Comparison of ENCODE assay signal across 1 cellular context in the genomic region with DNA sequence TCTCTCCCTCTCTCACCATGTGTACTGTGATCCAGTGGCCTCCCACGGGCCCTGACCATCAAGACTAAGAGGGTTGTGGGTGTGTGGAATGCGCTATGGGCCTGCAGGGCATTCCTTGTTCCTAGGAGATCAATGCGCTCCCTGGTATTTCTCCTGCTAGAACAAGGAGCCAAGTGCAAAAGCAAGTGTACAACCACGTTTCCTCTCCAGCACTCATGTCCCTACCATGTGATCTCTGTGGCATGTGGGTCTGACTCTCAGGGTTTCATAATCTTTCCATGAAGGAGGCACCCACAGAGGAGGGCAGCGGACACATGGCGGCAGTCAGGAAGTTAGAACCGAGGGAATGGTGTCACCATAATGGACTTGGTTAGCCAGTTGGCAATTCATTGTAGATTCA.
TF ChIP-seq lines count a peak whose summit lies in the region.

No MANE protein-coding gene starts in this region.

TF ChIP-seq in HepG2, 621 proteins besides CTCF, POLR2A, EP300 and RAD21 (continued from another document):
- TF ChIP-seq, protein P1, sequence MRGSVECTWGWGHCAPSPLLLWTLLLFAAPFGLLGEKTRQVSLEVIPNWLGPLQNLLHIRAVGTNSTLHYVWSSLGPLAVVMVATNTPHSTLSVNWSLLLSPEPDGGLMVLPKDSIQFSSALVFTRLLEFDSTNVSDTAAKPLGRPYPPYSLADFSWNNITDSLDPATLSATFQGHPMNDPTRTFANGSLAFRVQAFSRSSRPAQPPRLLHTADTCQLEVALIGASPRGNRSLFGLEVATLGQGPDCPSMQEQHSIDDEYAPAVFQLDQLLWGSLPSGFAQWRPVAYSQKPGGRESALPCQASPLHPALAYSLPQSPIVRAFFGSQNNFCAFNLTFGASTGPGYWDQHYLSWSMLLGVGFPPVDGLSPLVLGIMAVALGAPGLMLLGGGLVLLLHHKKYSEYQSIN (CRISPR knock-in tag; IDR thresholded peaks at IDR 0.05; ENCODE audit: borderline replicate concordance): no peak
